In genomic region chr6:83450015-83450414, GRCh38 we compare ENCODE assay signal across 4 cellular contexts.
TF ChIP-seq lines count a peak whose summit lies in the region.

No MANE protein-coding gene starts in this region.

TF ChIP-seq in A549, 52 proteins besides CTCF, POLR2A, EP300 and RAD21:
- TF ChIP-seq MAFK (IDR thresholded peaks at IDR 0.05; ENCODE audit: partially characterized antibody), result peak; percentile 63

TF ChIP-seq in IMR-90, 13 proteins besides CTCF, POLR2A, EP300 and RAD21:
- peak; percentile 48; the same call in 1 of the 2 replicates for TF ChIP-seq MAFK (IDR thresholded peaks at IDR 0.05; ENCODE audit: low read depth, low read length)

TF ChIP-seq in K562, 482 proteins besides CTCF, POLR2A, EP300 and RAD21:
- TF ChIP-seq ZNF316 (IDR thresholded peaks at IDR 0.05) (peak; percentile 82), MAFG (tag; conservative IDR thresholded peaks at IDR 0.05) (peak; percentile 62), C11orf30 (IDR thresholded peaks at IDR 0.05; ENCODE audit: low read depth) (peak; percentile 77)

TF ChIP-seq in HepG2, 621 proteins besides CTCF, POLR2A, EP300 and RAD21:
- peak in 1 of 2 experiments; percentile 64; a peak in 3 of 4 replicates for TF ChIP-seq MAFK (conservative IDR thresholded peaks at IDR 0.05 in 1 of 2, IDR thresholded peaks at IDR 0.05 in 1 of 2; ENCODE audit: low read length in 2 of 2)
- peak; percentile 45 for TF ChIP-seq MAFF (IDR thresholded peaks at IDR 0.05; ENCODE audit: low read depth, low read length)
